ENCODE assay signal across 9 cellular contexts in the genomic region with DNA sequence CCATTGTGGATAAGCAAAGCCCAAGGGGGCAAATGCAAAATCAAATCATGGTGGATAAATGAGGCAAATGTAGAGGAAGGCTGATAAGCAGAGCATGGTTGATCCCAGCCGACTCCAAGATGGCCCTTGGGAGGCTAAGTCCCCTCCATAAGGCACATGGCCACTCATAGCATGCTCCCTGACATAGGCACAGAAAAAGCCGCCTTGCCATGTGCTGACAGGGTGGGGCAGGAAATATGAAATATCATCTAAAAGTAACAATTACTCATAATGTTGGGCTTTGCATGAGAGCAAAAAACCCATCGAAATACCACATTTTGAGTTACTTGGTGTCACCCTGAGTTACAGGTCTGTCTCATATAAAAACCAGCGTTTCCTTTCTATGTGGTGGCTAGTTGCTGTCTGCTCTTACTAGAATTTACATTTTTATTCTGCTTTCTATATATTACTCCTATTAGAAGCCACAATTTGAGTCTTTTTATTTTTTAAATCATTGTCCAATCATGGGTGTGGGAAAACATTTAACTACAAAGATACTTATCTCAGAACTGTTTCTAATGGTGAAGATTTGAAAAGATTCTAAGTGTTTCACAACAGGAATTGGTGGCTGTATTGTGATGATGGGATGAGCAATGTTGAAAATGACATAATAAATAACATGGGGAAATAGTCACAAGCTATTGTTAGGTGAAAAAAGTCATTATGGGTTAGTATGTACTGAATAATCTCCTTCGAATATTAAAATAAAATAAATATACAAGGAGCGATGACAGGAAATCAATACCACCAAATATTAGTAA.
DNase-seq lines count a peak whose midpoint lies in the region; ATAC-seq and TF ChIP-seq lines count a peak whose summit lies in the region.
"Had no signal": no experiment of that assay in that cellular context is flagged by ENCODE, and none has a peak within 500 bp of the region (broad histone marks: within the 10 kb centered on the region; RNA-seq: fewer than 3 reads in every experiment).

No MANE protein-coding gene starts in this region.

- peak; percentile 30 to 71 for DNase-seq in activated CD8-positive, alpha-beta memory T cell treated with anti-CD3 and anti-CD28 coated beads for 4 hours (ENCODE audit: low read depth in 2 of 2)
- peak; percentile 56 for DNase-seq in fibroblast of the aortic adventitia (ENCODE audit: low read depth)
- DNase-seq in stimulated activated naive CD4-positive, alpha-beta T cell treated with Interleukin-2 at 50 U/mL for 16 hours (lab: John Stamatoyannopoulos, UW) = peak; percentile 72
- no peak for DNase-seq in midbrain (lab: John Stamatoyannopoulos, UW)
- no peak for DNase-seq in NCI-H526 treated with DMSO at 0.1 percent for 48 hours (lab: John Stamatoyannopoulos, UW)
- DNase-seq in gastrocnemius medialis = no peak

- H3K4me3 ChIP-seq in fibroblast of the aortic adventitia (ENCODE audit: low read depth, low read length) = no peak overlapping the region
- no peak overlapping the region for H3K4me3 ChIP-seq in gastrocnemius medialis

- in situ Hi-C loops in gastrocnemius medialis (cut with MboI; ENCODE audit: low sequenced_read_pairs in 4 of 4) = no loop called here

- H3K36me3 ChIP-seq in gastrocnemius medialis = no peaks in the 10 kb centered on the region

- ATAC-seq in GM18867 (IDR thresholded peaks at IDR 0.05; ENCODE audit: unreplicated experiment) = peak; percentile 57
- peak; percentile 54 for ATAC-seq in HG03196 (IDR thresholded peaks at IDR 0.05; ENCODE audit: unreplicated experiment)
- no peak for ATAC-seq in gastrocnemius medialis

- no peak overlapping the region for H3K27ac ChIP-seq in gastrocnemius medialis
- H3K27ac ChIP-seq: HL-60 had no signal

- TF ChIP-seq CTCF in fibroblast of the aortic adventitia (IDR thresholded peaks at IDR 0.05; ENCODE audit: insufficient read depth, low read length) (no peak), gastrocnemius medialis (IDR thresholded peaks at IDR 0.05 in 4 of 5, conservative IDR thresholded peaks at IDR 0.05 in 1 of 5) (no peak)

- H3K4me1 ChIP-seq in gastrocnemius medialis = peaks cover 7 to 13% of the 10 kb centered on the region in 2 donors

- H3K27me3 ChIP-seq in gastrocnemius medialis = no peaks in the 10 kb centered on the region

- H3K9me3 ChIP-seq in gastrocnemius medialis = no peaks in the 10 kb centered on the region

- intact Hi-C loops in gastrocnemius medialis (cut with DNase I; ENCODE audit: low total_unique reads) = no loop called here

- TF ChIP-seq POLR2A in gastrocnemius medialis (IDR thresholded peaks at IDR 0.05) = no peak

Comparison
In these comparisons a context has a peak if more than half of its experiments do, and no peak if none do; other contexts are left out.
1. ATAC-seq: peak in GM18867 (single experiment) and HG03196 (single experiment); none in gastrocnemius medialis (0 of 2).
2. DNase-seq: peak in activated CD8-positive, alpha-beta memory T cell treated with anti-CD3 and anti-CD28 coated beads for 4 hours (2 of 2), fibroblast of the aortic adventitia (single experiment) and stimulated activated naive CD4-positive, alpha-beta T cell treated with Interleukin-2 at 50 U/mL for 16 hours (single experiment); none in midbrain (single experiment), NCI-H526 treated with DMSO at 0.1 percent for 48 hours (single experiment) and gastrocnemius medialis (0 of 2).